1 cellular context compared by ENCODE assay signal in the genomic region with DNA sequence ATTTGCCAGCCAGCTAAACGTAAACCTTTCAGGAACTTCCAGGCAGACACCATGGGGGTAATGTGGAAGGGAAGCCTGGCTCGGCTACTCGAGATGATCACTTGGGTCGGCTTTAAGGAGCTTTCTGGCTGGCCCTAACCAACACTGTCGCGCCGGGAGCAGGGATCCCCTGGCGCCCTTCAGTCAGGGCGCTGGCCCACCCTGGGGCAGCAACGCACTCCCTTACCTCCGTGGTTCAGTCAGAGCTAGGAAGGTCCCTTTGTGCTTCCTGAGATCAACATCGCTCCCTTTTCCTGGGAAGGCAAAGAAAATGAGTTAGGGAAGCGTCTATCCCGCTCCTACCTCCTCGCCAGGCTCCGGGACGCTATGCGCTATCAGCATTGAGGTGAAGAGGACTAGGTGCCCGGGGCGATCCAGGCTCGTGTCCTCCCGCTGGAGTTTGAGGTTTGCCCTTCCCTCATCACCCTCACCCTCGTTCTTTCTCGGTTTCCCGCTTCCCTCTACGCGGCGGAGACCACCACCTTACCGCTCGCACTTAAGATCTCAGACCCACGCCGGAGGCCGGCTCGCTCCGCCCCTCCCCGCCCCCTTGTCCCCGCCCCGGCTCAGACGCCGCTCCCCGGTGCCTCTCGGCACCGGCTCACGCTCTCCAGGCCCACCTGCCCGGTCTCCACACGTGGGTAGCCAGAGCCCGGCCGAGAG.
TF ChIP-seq lines count a peak whose summit lies in the region.

No MANE protein-coding gene starts in this region.

TF ChIP-seq in GM23338, 12 proteins besides CTCF, POLR2A, EP300 and RAD21 (continued from another document):
- TF ChIP-seq, protein P1, sequence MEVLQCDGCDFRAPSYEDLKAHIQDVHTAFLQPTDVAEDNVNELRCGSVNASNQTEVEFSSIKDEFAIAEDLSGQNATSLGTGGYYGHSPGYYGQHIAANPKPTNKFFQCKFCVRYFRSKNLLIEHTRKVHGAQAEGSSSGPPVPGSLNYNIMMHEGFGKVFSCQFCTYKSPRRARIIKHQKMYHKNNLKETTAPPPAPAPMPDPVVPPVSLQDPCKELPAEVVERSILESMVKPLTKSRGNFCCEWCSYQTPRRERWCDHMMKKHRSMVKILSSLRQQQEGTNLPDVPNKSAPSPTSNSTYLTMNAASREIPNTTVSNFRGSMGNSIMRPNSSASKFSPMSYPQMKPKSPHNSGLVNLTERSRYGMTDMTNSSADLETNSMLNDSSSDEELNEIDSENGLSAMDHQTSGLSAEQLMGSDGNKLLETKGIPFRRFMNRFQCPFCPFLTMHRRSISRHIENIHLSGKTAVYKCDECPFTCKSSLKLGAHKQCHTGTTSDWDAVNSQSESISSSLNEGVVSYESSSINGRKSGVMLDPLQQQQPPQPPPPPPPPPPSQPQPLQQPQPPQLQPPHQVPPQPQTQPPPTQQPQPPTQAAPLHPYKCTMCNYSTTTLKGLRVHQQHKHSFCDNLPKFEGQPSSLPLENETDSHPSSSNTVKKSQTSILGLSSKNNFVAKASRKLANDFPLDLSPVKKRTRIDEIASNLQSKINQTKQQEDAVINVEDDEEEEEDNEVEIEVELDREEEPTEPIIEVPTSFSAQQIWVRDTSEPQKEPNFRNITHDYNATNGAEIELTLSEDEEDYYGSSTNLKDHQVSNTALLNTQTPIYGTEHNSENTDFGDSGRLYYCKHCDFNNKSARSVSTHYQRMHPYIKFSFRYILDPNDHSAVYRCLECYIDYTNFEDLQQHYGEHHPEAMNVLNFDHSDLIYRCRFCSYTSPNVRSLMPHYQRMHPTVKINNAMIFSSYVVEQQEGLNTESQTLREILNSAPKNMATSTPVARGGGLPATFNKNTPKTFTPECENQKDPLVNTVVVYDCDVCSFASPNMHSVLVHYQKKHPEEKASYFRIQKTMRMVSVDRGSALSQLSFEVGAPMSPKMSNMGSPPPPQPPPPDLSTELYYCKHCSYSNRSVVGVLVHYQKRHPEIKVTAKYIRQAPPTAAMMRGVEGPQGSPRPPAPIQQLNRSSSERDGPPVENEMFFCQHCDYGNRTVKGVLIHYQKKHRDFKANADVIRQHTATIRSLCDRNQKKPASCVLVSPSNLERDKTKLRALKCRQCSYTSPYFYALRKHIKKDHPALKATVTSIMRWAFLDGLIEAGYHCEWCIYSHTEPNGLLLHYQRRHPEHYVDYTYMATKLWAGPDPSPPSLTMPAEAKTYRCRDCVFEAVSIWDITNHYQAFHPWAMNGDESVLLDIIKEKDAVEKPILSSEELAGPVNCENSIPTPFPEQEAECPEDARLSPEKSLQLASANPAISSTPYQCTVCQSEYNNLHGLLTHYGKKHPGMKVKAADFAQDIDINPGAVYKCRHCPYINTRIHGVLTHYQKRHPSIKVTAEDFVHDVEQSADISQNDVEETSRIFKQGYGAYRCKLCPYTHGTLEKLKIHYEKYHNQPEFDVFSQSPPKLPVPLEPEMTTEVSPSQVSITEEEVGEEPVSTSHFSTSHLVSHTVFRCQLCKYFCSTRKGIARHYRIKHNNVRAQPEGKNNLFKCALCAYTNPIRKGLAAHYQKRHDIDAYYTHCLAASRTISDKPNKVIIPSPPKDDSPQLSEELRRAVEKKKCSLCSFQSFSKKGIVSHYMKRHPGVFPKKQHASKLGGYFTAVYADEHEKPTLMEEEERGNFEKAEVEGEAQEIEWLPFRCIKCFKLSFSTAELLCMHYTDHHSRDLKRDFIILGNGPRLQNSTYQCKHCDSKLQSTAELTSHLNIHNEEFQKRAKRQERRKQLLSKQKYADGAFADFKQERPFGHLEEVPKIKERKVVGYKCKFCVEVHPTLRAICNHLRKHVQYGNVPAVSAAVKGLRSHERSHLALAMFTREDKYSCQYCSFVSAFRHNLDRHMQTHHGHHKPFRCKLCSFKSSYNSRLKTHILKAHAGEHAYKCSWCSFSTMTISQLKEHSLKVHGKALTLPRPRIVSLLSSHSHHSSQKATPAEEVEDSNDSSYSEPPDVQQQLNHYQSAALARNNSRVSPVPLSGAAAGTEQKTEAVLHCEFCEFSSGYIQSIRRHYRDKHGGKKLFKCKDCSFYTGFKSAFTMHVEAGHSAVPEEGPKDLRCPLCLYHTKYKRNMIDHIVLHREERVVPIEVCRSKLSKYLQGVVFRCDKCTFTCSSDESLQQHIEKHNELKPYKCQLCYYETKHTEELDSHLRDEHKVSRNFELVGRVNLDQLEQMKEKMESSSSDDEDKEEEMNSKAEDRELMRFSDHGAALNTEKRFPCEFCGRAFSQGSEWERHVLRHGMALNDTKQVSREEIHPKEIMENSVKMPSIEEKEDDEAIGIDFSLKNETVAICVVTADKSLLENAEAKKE (CRISPR knock-in tag; IDR thresholded peaks at IDR 0.05) = no peak
- TF ChIP-seq JUNB (IDR thresholded peaks at IDR 0.05; ENCODE audit: unreplicated experiment) = no peak
- TF ChIP-seq, protein P2, sequence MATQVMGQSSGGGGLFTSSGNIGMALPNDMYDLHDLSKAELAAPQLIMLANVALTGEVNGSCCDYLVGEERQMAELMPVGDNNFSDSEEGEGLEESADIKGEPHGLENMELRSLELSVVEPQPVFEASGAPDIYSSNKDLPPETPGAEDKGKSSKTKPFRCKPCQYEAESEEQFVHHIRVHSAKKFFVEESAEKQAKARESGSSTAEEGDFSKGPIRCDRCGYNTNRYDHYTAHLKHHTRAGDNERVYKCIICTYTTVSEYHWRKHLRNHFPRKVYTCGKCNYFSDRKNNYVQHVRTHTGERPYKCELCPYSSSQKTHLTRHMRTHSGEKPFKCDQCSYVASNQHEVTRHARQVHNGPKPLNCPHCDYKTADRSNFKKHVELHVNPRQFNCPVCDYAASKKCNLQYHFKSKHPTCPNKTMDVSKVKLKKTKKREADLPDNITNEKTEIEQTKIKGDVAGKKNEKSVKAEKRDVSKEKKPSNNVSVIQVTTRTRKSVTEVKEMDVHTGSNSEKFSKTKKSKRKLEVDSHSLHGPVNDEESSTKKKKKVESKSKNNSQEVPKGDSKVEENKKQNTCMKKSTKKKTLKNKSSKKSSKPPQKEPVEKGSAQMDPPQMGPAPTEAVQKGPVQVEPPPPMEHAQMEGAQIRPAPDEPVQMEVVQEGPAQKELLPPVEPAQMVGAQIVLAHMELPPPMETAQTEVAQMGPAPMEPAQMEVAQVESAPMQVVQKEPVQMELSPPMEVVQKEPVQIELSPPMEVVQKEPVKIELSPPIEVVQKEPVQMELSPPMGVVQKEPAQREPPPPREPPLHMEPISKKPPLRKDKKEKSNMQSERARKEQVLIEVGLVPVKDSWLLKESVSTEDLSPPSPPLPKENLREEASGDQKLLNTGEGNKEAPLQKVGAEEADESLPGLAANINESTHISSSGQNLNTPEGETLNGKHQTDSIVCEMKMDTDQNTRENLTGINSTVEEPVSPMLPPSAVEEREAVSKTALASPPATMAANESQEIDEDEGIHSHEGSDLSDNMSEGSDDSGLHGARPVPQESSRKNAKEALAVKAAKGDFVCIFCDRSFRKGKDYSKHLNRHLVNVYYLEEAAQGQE (IDR thresholded peaks at IDR 0.05; ENCODE audit: unreplicated experiment) = no peak
- no peak for TF ChIP-seq EZH2phosphoT487 (IDR thresholded peaks at IDR 0.05; ENCODE audit: unreplicated experiment)
- no peak for TF ChIP-seq ZNF114 (CRISPR knock-in tag; IDR thresholded peaks at IDR 0.05)
- no peak for TF ChIP-seq POLR2AphosphoS5 (IDR thresholded peaks at IDR 0.05; ENCODE audit: low read depth)
- no peak for TF ChIP-seq CREB1 (CRISPR knock-in tag; IDR thresholded peaks at IDR 0.05; ENCODE audit: low read depth)
- TF ChIP-seq NANOG (IDR thresholded peaks at IDR 0.05; ENCODE audit: borderline replicate concordance) = no peak
- TF ChIP-seq EZH2 (IDR thresholded peaks at IDR 0.05; ENCODE audit: low read depth, unreplicated experiment) = no peak
- TF ChIP-seq ZNF331 (CRISPR knock-in tag; IDR thresholded peaks at IDR 0.05; ENCODE audit: low read depth) = no peak
